2 cellular contexts compared by ENCODE assay signal in the genomic region with DNA sequence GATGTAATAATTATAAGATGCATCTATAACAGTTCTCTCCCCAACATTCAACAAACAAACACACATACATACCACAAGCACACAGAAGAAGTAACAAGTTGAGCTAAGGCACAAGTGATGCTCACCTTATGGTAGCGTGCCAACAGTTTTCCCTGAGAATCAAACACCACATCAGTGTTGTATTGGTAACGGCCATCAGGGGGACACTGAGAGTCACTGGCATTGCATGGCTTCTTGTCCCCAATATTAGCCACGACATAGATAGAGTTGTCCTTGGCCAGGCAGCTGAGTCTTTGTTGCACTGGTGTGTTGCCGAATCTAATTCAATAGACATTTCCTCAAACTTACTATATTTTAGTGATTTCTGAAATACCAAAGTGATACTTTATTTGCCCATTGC.
TF ChIP-seq lines count a peak whose summit lies in the region.

No MANE protein-coding gene starts in this region.

TF ChIP-seq in HCT116, 20 proteins besides CTCF, POLR2A, EP300 and RAD21:
- TF ChIP-seq EZH2 (IDR thresholded peaks at IDR 0.05) (no peak), SRF (IDR thresholded peaks at IDR 0.05; ENCODE audit: low read depth) (no peak), CEBPB (IDR thresholded peaks at IDR 0.05; ENCODE audit: low read depth) (no peak), JUND (IDR thresholded peaks at IDR 0.05) (no peak), SP1 (IDR thresholded peaks at IDR 0.05; ENCODE audit: low read depth) (no peak), YY1 (IDR thresholded peaks at IDR 0.05; ENCODE audit: extremely low read depth, insufficient replicate concordance, low read depth, low read length) (no peak), POLR2AphosphoS5 (IDR thresholded peaks at IDR 0.05; ENCODE audit: low read depth, low read length) (no peak), CBX3 (IDR thresholded peaks at IDR 0.05; ENCODE audit: low read depth) (no peak), ZNF274 (IDR thresholded peaks at IDR 0.05; ENCODE audit: low read depth, low read length) (no peak)
- TF ChIP-seq, protein P1, sequence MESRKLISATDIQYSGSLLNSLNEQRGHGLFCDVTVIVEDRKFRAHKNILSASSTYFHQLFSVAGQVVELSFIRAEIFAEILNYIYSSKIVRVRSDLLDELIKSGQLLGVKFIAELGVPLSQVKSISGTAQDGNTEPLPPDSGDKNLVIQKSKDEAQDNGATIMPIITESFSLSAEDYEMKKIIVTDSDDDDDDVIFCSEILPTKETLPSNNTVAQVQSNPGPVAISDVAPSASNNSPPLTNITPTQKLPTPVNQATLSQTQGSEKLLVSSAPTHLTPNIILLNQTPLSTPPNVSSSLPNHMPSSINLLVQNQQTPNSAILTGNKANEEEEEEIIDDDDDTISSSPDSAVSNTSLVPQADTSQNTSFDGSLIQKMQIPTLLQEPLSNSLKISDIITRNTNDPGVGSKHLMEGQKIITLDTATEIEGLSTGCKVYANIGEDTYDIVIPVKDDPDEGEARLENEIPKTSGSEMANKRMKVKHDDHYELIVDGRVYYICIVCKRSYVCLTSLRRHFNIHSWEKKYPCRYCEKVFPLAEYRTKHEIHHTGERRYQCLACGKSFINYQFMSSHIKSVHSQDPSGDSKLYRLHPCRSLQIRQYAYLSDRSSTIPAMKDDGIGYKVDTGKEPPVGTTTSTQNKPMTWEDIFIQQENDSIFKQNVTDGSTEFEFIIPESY (IDR thresholded peaks at IDR 0.05; ENCODE audit: extremely low read depth, insufficient replicate concordance, low read length), result no peak
- TF ChIP-seq, protein P2, sequence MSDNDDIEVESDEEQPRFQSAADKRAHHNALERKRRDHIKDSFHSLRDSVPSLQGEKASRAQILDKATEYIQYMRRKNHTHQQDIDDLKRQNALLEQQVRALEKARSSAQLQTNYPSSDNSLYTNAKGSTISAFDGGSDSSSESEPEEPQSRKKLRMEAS (IDR thresholded peaks at IDR 0.05), result no peak

TF ChIP-seq in GM12878, 131 proteins besides CTCF, POLR2A, EP300 and RAD21:
- TF ChIP-seq CBX3 (IDR thresholded peaks at IDR 0.05; ENCODE audit: borderline replicate concordance, low read depth) (no peak), YBX1 (IDR thresholded peaks at IDR 0.05) (no peak), KLF5 (IDR thresholded peaks at IDR 0.05; ENCODE audit: partially characterized antibody) (no peak), CBX5 (IDR thresholded peaks at IDR 0.05; ENCODE audit: low read depth) (no peak), TAF1 (IDR thresholded peaks at IDR 0.05; ENCODE audit: borderline replicate concordance, low read depth, low read length) (no peak), JUNB (IDR thresholded peaks at IDR 0.05) (no peak)
- TF ChIP-seq, protein P3, sequence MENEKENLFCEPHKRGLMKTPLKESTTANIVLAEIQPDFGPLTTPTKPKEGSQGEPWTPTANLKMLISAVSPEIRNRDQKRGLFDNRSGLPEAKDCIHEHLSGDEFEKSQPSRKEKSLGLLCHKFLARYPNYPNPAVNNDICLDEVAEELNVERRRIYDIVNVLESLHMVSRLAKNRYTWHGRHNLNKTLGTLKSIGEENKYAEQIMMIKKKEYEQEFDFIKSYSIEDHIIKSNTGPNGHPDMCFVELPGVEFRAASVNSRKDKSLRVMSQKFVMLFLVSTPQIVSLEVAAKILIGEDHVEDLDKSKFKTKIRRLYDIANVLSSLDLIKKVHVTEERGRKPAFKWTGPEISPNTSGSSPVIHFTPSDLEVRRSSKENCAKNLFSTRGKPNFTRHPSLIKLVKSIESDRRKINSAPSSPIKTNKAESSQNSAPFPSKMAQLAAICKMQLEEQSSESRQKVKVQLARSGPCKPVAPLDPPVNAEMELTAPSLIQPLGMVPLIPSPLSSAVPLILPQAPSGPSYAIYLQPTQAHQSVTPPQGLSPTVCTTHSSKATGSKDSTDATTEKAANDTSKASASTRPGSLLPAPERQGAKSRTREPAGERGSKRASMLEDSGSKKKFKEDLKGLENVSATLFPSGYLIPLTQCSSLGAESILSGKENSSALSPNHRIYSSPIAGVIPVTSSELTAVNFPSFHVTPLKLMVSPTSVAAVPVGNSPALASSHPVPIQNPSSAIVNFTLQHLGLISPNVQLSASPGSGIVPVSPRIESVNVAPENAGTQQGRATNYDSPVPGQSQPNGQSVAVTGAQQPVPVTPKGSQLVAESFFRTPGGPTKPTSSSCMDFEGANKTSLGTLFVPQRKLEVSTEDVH (IDR thresholded peaks at IDR 0.05; ENCODE audit: low read depth, partially characterized antibody), result no peak
- TF ChIP-seq, protein P4, sequence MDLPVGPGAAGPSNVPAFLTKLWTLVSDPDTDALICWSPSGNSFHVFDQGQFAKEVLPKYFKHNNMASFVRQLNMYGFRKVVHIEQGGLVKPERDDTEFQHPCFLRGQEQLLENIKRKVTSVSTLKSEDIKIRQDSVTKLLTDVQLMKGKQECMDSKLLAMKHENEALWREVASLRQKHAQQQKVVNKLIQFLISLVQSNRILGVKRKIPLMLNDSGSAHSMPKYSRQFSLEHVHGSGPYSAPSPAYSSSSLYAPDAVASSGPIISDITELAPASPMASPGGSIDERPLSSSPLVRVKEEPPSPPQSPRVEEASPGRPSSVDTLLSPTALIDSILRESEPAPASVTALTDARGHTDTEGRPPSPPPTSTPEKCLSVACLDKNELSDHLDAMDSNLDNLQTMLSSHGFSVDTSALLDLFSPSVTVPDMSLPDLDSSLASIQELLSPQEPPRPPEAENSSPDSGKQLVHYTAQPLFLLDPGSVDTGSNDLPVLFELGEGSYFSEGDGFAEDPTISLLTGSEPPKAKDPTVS (IDR thresholded peaks at IDR 0.05; ENCODE audit: low read depth, low read length), result no peak
- TF ChIP-seq, protein P5, sequence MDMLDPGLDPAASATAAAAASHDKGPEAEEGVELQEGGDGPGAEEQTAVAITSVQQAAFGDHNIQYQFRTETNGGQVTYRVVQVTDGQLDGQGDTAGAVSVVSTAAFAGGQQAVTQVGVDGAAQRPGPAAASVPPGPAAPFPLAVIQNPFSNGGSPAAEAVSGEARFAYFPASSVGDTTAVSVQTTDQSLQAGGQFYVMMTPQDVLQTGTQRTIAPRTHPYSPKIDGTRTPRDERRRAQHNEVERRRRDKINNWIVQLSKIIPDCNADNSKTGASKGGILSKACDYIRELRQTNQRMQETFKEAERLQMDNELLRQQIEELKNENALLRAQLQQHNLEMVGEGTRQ (IDR thresholded peaks at IDR 0.05; ENCODE audit: borderline replicate concordance, low read depth, low read length), result no peak
- TF ChIP-seq, protein P6, sequence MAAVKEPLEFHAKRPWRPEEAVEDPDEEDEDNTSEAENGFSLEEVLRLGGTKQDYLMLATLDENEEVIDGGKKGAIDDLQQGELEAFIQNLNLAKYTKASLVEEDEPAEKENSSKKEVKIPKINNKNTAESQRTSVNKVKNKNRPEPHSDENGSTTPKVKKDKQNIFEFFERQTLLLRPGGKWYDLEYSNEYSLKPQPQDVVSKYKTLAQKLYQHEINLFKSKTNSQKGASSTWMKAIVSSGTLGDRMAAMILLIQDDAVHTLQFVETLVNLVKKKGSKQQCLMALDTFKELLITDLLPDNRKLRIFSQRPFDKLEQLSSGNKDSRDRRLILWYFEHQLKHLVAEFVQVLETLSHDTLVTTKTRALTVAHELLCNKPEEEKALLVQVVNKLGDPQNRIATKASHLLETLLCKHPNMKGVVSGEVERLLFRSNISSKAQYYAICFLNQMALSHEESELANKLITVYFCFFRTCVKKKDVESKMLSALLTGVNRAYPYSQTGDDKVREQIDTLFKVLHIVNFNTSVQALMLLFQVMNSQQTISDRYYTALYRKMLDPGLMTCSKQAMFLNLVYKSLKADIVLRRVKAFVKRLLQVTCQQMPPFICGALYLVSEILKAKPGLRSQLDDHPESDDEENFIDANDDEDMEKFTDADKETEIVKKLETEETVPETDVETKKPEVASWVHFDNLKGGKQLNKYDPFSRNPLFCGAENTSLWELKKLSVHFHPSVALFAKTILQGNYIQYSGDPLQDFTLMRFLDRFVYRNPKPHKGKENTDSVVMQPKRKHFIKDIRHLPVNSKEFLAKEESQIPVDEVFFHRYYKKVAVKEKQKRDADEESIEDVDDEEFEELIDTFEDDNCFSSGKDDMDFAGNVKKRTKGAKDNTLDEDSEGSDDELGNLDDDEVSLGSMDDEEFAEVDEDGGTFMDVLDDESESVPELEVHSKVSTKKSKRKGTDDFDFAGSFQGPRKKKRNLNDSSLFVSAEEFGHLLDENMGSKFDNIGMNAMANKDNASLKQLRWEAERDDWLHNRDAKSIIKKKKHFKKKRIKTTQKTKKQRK (IDR thresholded peaks at IDR 0.05; ENCODE audit: low read depth, low read length), result no peak
TF ChIP-seq in GM12878: peak in this region for 0.
